In genomic region chr7:91850455-91850854, GRCh38 we compare ENCODE assay signal across 18 cellular contexts. TPM values are rescaled to one million over a fixed set of nuclear protein-coding genes. Genes with fewer than 3 reads are reported as not detected.
DNase-seq lines count a peak whose midpoint lies in the region; ATAC-seq and TF ChIP-seq lines count a peak whose summit lies in the region.
"Had no signal": no experiment of that assay in that cellular context is flagged by ENCODE, and none has a peak within 500 bp of the region (broad histone marks: within the 10 kb centered on the region; RNA-seq: fewer than 3 reads in every experiment).

No MANE protein-coding gene starts in this region.

- H3K79me2 ChIP-seq in mammary epithelial cell (ENCODE audit: insufficient read depth, low read length) (no peaks in the 10 kb centered on the region), osteoblast (ENCODE audit: insufficient read depth, low read length) (peaks cover 6% of the 10 kb centered on the region)

- in situ Hi-C loops in mammary epithelial cell (cut with MboI; ENCODE audit: low sequenced_read_pairs in 2 of 2), result no loop called here

- intact Hi-C loops in mammary epithelial cell (cut with micrococcal nuclease) (no loop called here), left lung (cut with DNase I) (no loop called here)

- CTCF ChIA-PET in mammary epithelial cell (lab: Charles Lee; ENCODE audit: low non-redundant PET), result no interaction called here

- H3K9me3 ChIP-seq in mammary epithelial cell (replicated peaks; ENCODE audit: insufficient read depth, low read length) (no peaks in the 10 kb centered on the region), left lung (peaks cover 0 to 4% of the 10 kb centered on the region in 2 donors), osteoblast (ENCODE audit: low read depth, low read length) (no peaks in the 10 kb centered on the region)

- no peaks in the 10 kb centered on the region for H3K36me3 ChIP-seq in mammary epithelial cell (ENCODE audit: insufficient read depth, low read length)
- H3K36me3 ChIP-seq in left lung, result no peaks in the 10 kb centered on the region
- no peaks in the 10 kb centered on the region for H3K36me3 ChIP-seq in osteoblast (ENCODE audit: insufficient read depth, low read length)
- H3K36me3 ChIP-seq: upper lobe of left lung had no signal

- H3K4me2 ChIP-seq in mammary epithelial cell (ENCODE audit: insufficient read depth, low read depth, low read length), result peak overlapping the region; percentile 45
- H3K4me2 ChIP-seq in osteoblast (ENCODE audit: insufficient read depth, low read length), result no peak overlapping the region

- no peak overlapping the region for H3K9ac ChIP-seq in mammary epithelial cell (ENCODE audit: insufficient read depth, low read length)
- H3K9ac ChIP-seq: parathyroid adenoma had no signal

- H2AFZ ChIP-seq in mammary epithelial cell (ENCODE audit: low read depth, low read length) (no peak overlapping the region), osteoblast (ENCODE audit: low read length) (no peak overlapping the region)
- H2AFZ ChIP-seq: parathyroid adenoma had no signal

- no TSS peak for BruUV-seq in mammary epithelial cell (replicated peaks; lab: Mats Ljungman, UMichigan)

- peak; percentile 46 for ATAC-seq in left lung
- ATAC-seq: activated CD8-positive, alpha-beta T cell treated with anti-CD3 and anti-CD28 coated beads for 36 hours; activated T-cell treated with anti-CD3 and anti-CD28 coated beads, Interleukin-2, amount 50 U/mL, for 72 hours; stimulated activated naive B cell treated with anti-CD40 and anti-IgM and Interleukin-4, amounts not matched to agents 10 μg/mL and 1 μg/mL and 100 μg/mL, for 72 hours had no signal

- H3K27ac ChIP-seq in mammary epithelial cell (ENCODE audit: insufficient read depth, low read depth, low read length), result peak overlapping the region; percentile 8
- no peak overlapping the region for H3K27ac ChIP-seq in left lung
- no peak overlapping the region for H3K27ac ChIP-seq in osteoblast (ENCODE audit: low read depth, low read length)
- H3K27ac ChIP-seq: parathyroid adenoma, spleen, upper lobe of left lung had no signal

- H3K4me3 ChIP-seq in mammary epithelial cell (replicated peaks in 1 of 3; ENCODE audit: insufficient read depth in 1 of 3, low read depth in 2 of 3, low read length in 3 of 3) (no peak overlapping the region), left lung (no peak overlapping the region), osteoblast (ENCODE audit: insufficient read depth, low read length) (no peak overlapping the region)
- H3K4me3 ChIP-seq: spleen, upper lobe of left lung had no signal

- dilution Hi-C loops in mammary epithelial cell (cut with HindIII; ENCODE audit: low sequenced_read_pairs), result no loop called here

- peak; percentile 12 for DNase-seq in Daoy (ENCODE audit: low read depth)
- DNase-seq in LoVo (ENCODE audit: low spot score), result peak; percentile 62
- peak; percentile 80 for DNase-seq in mammary epithelial cell
- no peak for DNase-seq in left lung
- DNase-seq in dermis blood vessel endothelial cell, result no peak
- no peak for DNase-seq in osteoblast (ENCODE audit: insufficient read length, low spot score, missing footprints)
- no peak for DNase-seq in SIG-M5 (lab: John Stamatoyannopoulos, UW)
- no peak for DNase-seq in GDM1 (lab: John Stamatoyannopoulos, UW)
- DNase-seq: activated CD8-positive, alpha-beta T cell treated with anti-CD3 and anti-CD28 coated beads for 36 hours; activated naive CD8-positive, alpha-beta T cell treated with anti-CD3 and anti-CD28 coated beads for 36 hours; activated T-cell treated with anti-CD3 and anti-CD28 coated beads, Interleukin-2, amount 50 U/mL, for 72 hours; left cardiac atrium; MM.1S; NCI-H1694 treated with DMSO at 0.1 percent for 48 hours; spleen; stimulated activated naive B cell treated with anti-CD40 and anti-IgM and Interleukin-4, amounts not matched to agents 10 μg/mL and 1 μg/mL and 100 μg/mL, for 72 hours; upper lobe of left lung had no signal

- H3K4me1 ChIP-seq in mammary epithelial cell (ENCODE audit: insufficient read depth, low read length), result peaks cover 28% of the 10 kb centered on the region
- H3K4me1 ChIP-seq in left lung, result no peaks in the 10 kb centered on the region
- H3K4me1 ChIP-seq in osteoblast (ENCODE audit: insufficient read depth, low read length), result peaks cover 10% of the 10 kb centered on the region
- H3K4me1 ChIP-seq: parathyroid adenoma, spleen, upper lobe of left lung had no signal

- H4K20me1 ChIP-seq in mammary epithelial cell (ENCODE audit: insufficient read depth, low read length) (no peaks in the 10 kb centered on the region), osteoblast (ENCODE audit: insufficient read depth, low read length) (peaks cover 4% of the 10 kb centered on the region)

- H3K27me3 ChIP-seq in mammary epithelial cell (ENCODE audit: insufficient read depth, low read length), result no peaks in the 10 kb centered on the region
- H3K27me3 ChIP-seq in left lung, result no peaks in the 10 kb centered on the region
- H3K27me3 ChIP-seq in osteoblast (ENCODE audit: insufficient read depth, low read length), result no peaks in the 10 kb centered on the region
- H3K27me3 ChIP-seq: spleen, upper lobe of left lung had no signal

- TF ChIP-seq CTCF in mammary epithelial cell (conservative IDR thresholded peaks at IDR 0.05 in 1 of 2, IDR thresholded peaks at IDR 0.05 in 1 of 2; ENCODE audit: extremely low read depth in 1 of 2, insufficient read depth in 1 of 2, low read depth in 1 of 2, low read length in 2 of 2) (no peak), left lung (IDR thresholded peaks at IDR 0.05) (no peak), osteoblast (IDR thresholded peaks at IDR 0.05; ENCODE audit: extremely low read depth, low read depth, low read length) (no peak)

RNA-seq across cellular contexts. Expression of gene MTERF1, which starts 30.0 kb away (rescaled TPM):
- total RNA-seq in Daoy (2014; rRNA removed; shearing (Covaris generic)), result 6.7 and 12.2 TPM in 2 replicates
- total RNA-seq in mammary epithelial cell (10 to 100 TPM; 11.1 to 16.5 TPM), left lung (10 to 100 TPM; 10.8 to 14.5 TPM), dermis blood vessel endothelial cell (10.9 and 15.4 TPM in 2 replicates), osteoblast (13.0 and 13.6 TPM in 2 replicates)
- 5.3 TPM for polyA plus RNA-seq in mammary epithelial cell
- polyA minus RNA-seq in mammary epithelial cell, result 30.5 TPM

Comparison
In these comparisons a context has a peak if more than half of its experiments do, and no peak if none do; other contexts are left out.
1. DNase-seq: peak in Daoy (single experiment), LoVo (single experiment) and mammary epithelial cell (single experiment); none in left lung (0 of 2), dermis blood vessel endothelial cell (single experiment), osteoblast (single experiment), SIG-M5 (single experiment) and GDM1 (single experiment).